9 cellular contexts compared by ENCODE assay signal in the genomic region with DNA sequence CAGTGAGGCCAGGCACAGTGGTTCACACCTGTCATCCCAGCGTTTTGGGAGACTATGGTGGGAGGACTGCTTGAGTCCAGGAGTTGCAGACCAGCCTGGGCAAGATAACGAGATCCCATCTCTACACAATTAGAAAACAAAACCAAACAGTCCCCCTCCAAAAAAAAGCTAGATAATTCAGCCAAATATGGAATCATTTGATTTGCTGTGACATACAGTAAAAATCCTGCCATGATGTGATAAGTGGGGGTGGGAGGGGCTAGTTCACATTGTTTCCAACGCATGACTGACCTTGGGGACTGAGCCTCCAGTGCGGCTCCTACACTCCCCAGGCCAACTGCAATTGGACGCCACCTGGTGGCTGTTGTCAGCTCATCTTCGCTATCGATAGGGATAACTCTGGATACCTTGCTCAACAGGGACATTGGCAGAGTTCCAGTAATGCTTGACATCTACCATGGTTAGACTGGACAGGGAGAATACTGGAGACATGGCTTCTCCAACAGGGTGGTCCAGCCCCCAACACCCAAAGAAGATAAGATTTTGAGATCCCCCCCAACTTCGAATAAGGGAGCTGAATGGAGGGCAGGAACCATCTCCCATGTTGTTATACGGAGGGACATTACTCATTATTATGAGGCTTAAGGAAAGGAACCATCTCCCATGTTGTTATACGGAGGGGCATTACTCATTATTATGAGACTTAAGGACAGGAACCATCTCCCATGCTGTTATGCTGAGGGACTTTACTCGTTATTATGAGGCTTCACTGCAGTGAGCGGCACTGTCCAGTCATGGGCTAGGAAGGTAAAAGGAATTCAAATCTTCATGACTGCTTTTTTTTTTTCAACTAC.
DNase-seq lines count a peak whose midpoint lies in the region; ATAC-seq and TF ChIP-seq lines count a peak whose summit lies in the region.
"Had no signal": no experiment of that assay in that cellular context is flagged by ENCODE, and none has a peak within 500 bp of the region (broad histone marks: within the 10 kb centered on the region; RNA-seq: fewer than 3 reads in every experiment).

No MANE protein-coding gene starts in this region.

- H3K36me3 Mint-ChIP-seq in Calu3 (ENCODE audit: insufficient read depth, unreplicated experiment) (peaks cover 7% of the 10 kb centered on the region), nephron progenitor cell (ENCODE audit: low read depth) (no peaks in the 10 kb centered on the region), type B pancreatic cell (no peaks in the 10 kb centered on the region)
- H3K36me3 Mint-ChIP-seq in activated T-cell treated with anti-CD3 and anti-CD28 coated beads, Interleukin-2, amount 50 U/mL, for 4 hours (ENCODE audit: insufficient read depth) = no peaks in the 10 kb centered on the region
- H3K36me3 Mint-ChIP-seq: activated naive CD4-positive, alpha-beta T cell treated with anti-CD3 and anti-CD28 coated beads, Interleukin-2, amount 50 U/mL, for 24 hours had no signal

- no peak overlapping the region for H3K9ac ChIP-seq in PC-3 (ENCODE audit: low read length)

- H3K4me2 ChIP-seq in PC-3 (ENCODE audit: low read length) = no peak overlapping the region

- H2AFZ ChIP-seq in PC-3 (ENCODE audit: low read length) = no peak overlapping the region

- H3K9me3 Mint-ChIP-seq in Calu3 (ENCODE audit: low read depth, unreplicated experiment) (no peaks in the 10 kb centered on the region), nephron progenitor cell (no peaks in the 10 kb centered on the region), type B pancreatic cell (peaks cover 5% of the 10 kb centered on the region)
- H3K9me3 Mint-ChIP-seq in activated T-cell treated with anti-CD3 and anti-CD28 coated beads, Interleukin-2, amount 50 U/mL, for 4 hours = no peaks in the 10 kb centered on the region
- H3K9me3 Mint-ChIP-seq: activated naive CD4-positive, alpha-beta T cell treated with anti-CD3 and anti-CD28 coated beads, Interleukin-2, amount 50 U/mL, for 24 hours had no signal

- intact Hi-C loops in Calu3 (cut with micrococcal nuclease; ENCODE audit: unreplicated experiment) = loop anchor here (1.0 to 2.0 kb wide), 3 partner anchors 45 to 304 kb away; no protein-coding TSS in a partner anchor
- intact Hi-C loops in PC-3 (cut with micrococcal nuclease) = loop anchor here (1.0 kb wide), 1 partner anchor 130 kb away; no protein-coding TSS in a partner anchor

- H3K27ac Mint-ChIP-seq in Calu3 (ENCODE audit: unreplicated experiment) (peak overlapping the region; percentile 73), nephron progenitor cell (no peak overlapping the region), type B pancreatic cell (peak overlapping the region; percentile 68)
- H3K27ac Mint-ChIP-seq: activated naive CD4-positive, alpha-beta T cell treated with anti-CD3 and anti-CD28 coated beads, Interleukin-2, amount 50 U/mL, for 24 hours had no signal

- H3F3A ChIP-seq in PC-3 (ENCODE audit: low read length, unreplicated experiment) = no peaks in the 10 kb centered on the region

- H3K36me3 ChIP-seq in PC-3 (ENCODE audit: low read depth, low read length) = no peaks in the 10 kb centered on the region

- no peaks in the 10 kb centered on the region for H3K79me2 ChIP-seq in PC-3 (ENCODE audit: low read length)

- peaks cover 34% of the 10 kb centered on the region for H3K4me1 Mint-ChIP-seq in Calu3 (ENCODE audit: low read depth, unreplicated experiment)
- peaks cover 26% of the 10 kb centered on the region for H3K4me1 Mint-ChIP-seq in activated T-cell treated with anti-CD3 and anti-CD28 coated beads, Interleukin-2, amount 50 U/mL, for 4 hours (ENCODE audit: low read depth)
- H3K4me1 Mint-ChIP-seq in nephron progenitor cell = peaks cover 25% of the 10 kb centered on the region
- H3K4me1 Mint-ChIP-seq in type B pancreatic cell (ENCODE audit: unreplicated experiment) = peaks cover 7% of the 10 kb centered on the region

- DNase-seq in Calu3 = peak; percentile 91
- peak; percentile 52 for DNase-seq in Jurkat, Clone E6-1 (ENCODE audit: low read depth, low spot score)
- DNase-seq in PC-3 = peak; percentile 93
- peak; percentile 66 for DNase-seq in activated T-cell treated with anti-CD3 and anti-CD28 coated beads, Interleukin-2, amount 50 U/mL, for 4 hours
- DNase-seq in fibroblast of gingiva (ENCODE audit: low read depth) = peak; percentile 77
- peak; percentile 83 for DNase-seq in nephron progenitor cell
- no peak for DNase-seq in type B pancreatic cell (ENCODE audit: extremely low spot score, unreplicated experiment)

- H3K4me3 Mint-ChIP-seq in Calu3 (ENCODE audit: low read depth, unreplicated experiment) = no peak overlapping the region
- no peak overlapping the region for H3K4me3 Mint-ChIP-seq in activated T-cell treated with anti-CD3 and anti-CD28 coated beads, Interleukin-2, amount 50 U/mL, for 4 hours
- no peak overlapping the region for H3K4me3 Mint-ChIP-seq in nephron progenitor cell
- H3K4me3 Mint-ChIP-seq in type B pancreatic cell = no peak overlapping the region
- H3K4me3 Mint-ChIP-seq: activated naive CD4-positive, alpha-beta T cell treated with anti-CD3 and anti-CD28 coated beads, Interleukin-2, amount 50 U/mL, for 24 hours had no signal

- H3K27me3 Mint-ChIP-seq in Calu3 (ENCODE audit: unreplicated experiment) (no peaks in the 10 kb centered on the region), nephron progenitor cell (ENCODE audit: low read depth, poor library complexity) (no peaks in the 10 kb centered on the region), type B pancreatic cell (peaks cover 3% of the 10 kb centered on the region)
- H3K27me3 Mint-ChIP-seq in activated T-cell treated with anti-CD3 and anti-CD28 coated beads, Interleukin-2, amount 50 U/mL, for 4 hours (ENCODE audit: low read depth) = no peaks in the 10 kb centered on the region
- H3K27me3 Mint-ChIP-seq: activated naive CD4-positive, alpha-beta T cell treated with anti-CD3 and anti-CD28 coated beads, Interleukin-2, amount 50 U/mL, for 24 hours had no signal

- POLR2A ChIA-PET in PC-3 (lab: Charles Lee; ENCODE audit: unreplicated experiment) = interaction anchor here (0.6 to 1.1 kb wide), 3 partner anchors 9 to 131 kb away, joined by 3 to 4 read pairs (median 3); no protein-coding TSS in a partner anchor

- H4K20me1 ChIP-seq in PC-3 (ENCODE audit: low read length) = no peaks in the 10 kb centered on the region

- H3K27me3 ChIP-seq in PC-3 (ENCODE audit: low read length) = no peaks in the 10 kb centered on the region

- no peak overlapping the region for H3K4me3 ChIP-seq in Jurkat, Clone E6-1 (ENCODE audit: low read length)
- no peak overlapping the region for H3K4me3 ChIP-seq in PC-3 (ENCODE audit: low read length)

- no TSS peak for BruUV-seq in Calu3 (replicated peaks; lab: Mats Ljungman, UMichigan)
- BruUV-seq in PC-3 (replicated peaks; lab: Mats Ljungman, UMichigan) = no TSS peak

- no peaks in the 10 kb centered on the region for H3K9me3 ChIP-seq in PC-3 (ENCODE audit: low read length)

- TF ChIP-seq CTCF in Calu3 (IDR thresholded peaks at IDR 0.05; ENCODE audit: unreplicated experiment) (peak; percentile 89), PC-3 (conservative IDR thresholded peaks at IDR 0.05; ENCODE audit: low read depth, low read length) (peak; percentile 95), nephron progenitor cell (IDR thresholded peaks at IDR 0.05) (peak; percentile 76), type B pancreatic cell (conservative IDR thresholded peaks at IDR 0.05) (peak; percentile 83)

- CTCF ChIA-PET in Calu3 (lab: Charles Lee) = interaction anchor here (0.9 to 1.9 kb wide), 10 partner anchors 8 to 288 kb away, joined by 3 to 14 read pairs (median 6); no protein-coding TSS in a partner anchor
- CTCF ChIA-PET in PC-3 (lab: Charles Lee) = interaction anchor here (0.5 to 2.3 kb wide), 8 partner anchors 8 to 297 kb away, joined by 3 to 15 read pairs (median 6); no protein-coding TSS in a partner anchor

- H3K9me2 ChIP-seq in PC-3 (replicated peaks; ENCODE audit: low read length) = no peaks in the 10 kb centered on the region

- H3K27ac ChIP-seq in PC-3 (ENCODE audit: low read length) = no peak overlapping the region

- H3K4me1 ChIP-seq in PC-3 (ENCODE audit: insufficient read depth, low read length) = peaks cover 20% of the 10 kb centered on the region

- peak; percentile 33 for ATAC-seq in GM21528 (IDR thresholded peaks at IDR 0.05; ENCODE audit: low FRiP score, unreplicated experiment)
- ATAC-seq in PC-3 = peak; percentile 80
- ATAC-seq in activated T-cell treated with anti-CD3 and anti-CD28 coated beads, Interleukin-2, amount 50 U/mL, for 4 hours = peak; percentile 77 to 78
